8 cellular contexts compared by ENCODE assay signal in the genomic region with DNA sequence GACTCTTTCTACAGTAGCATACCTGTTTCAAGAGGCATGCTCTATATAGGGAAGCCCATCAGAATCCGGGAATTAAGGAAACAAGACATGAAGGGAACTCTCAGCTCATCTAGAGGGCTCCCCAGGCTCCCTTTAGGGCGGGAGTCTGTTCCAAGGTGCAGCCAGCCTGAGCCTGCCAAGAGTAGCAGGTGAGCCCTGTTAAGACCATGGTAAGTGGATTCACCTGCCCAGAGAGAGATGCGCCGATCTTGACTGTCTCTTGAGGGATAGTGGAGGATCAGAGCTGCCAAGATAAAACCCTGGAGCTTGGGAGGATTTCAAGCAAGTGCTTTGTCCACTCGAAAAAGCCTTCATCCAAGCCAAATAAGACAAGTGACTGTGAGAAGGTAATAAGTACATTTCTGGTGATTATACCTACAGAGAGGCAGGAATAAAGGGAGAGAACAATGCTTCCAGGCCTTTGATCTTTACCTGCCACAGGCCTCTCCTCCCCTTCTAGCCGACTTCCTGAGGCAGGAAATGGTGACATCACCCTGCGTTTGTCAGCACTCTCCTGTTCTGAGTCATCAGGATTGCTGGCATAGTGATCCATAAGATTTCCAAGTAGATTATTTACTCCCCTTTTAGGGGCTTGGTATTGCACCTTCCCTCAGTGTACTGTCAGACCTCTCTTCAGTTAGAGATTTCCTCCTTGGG. TPM values are rescaled to one million over a fixed set of nuclear protein-coding genes. Genes with fewer than 3 reads are reported as not detected.
A peak's percentile ranks its signal among the peaks of the same experiment; 100 is the strongest.
DNase-seq lines count a peak whose midpoint lies in the region; ATAC-seq, FAIRE-seq and TF ChIP-seq lines count a peak whose summit lies in the region.

No MANE protein-coding gene starts in this region.

- no peak overlapping the region for H3K4me3 ChIP-seq in coronary artery

- H3K4me1 Mint-ChIP-seq in stimulated activated naive CD8-positive, alpha-beta T cell treated with anti-CD3 and anti-CD28 coated beads, Interleukin-15, amount 100 ng/mL, for 72 hours = peaks cover 10% of the 10 kb centered on the region

- no peak for TF ChIP-seq POLR2A in H54 (IDR thresholded peaks at IDR 0.05; ENCODE audit: low read depth, low read length)

- H3K27me3 Mint-ChIP-seq in stimulated activated naive CD8-positive, alpha-beta T cell treated with anti-CD3 and anti-CD28 coated beads, Interleukin-15, amount 100 ng/mL, for 72 hours = no peaks in the 10 kb centered on the region

- peak; percentile 100 for FAIRE-seq in H54 (lab: Jason Lieb, UNC)

- DNase-seq in AG20443 (ENCODE audit: low spot score) = peak; percentile 68
- DNase-seq in H54 (ENCODE audit: insufficient read length, low spot score) = peak; percentile 66
- peak; percentile 79 for DNase-seq in NCI-H510A treated with DMSO at 0.1 percent for 48 hours (lab: John Stamatoyannopoulos, UW)
- DNase-seq in stimulated activated naive CD8-positive, alpha-beta T cell treated with anti-CD3 and anti-CD28 coated beads, Interleukin-15, amount 100 ng/mL, for 72 hours = no peak
- no peak for DNase-seq in coronary artery (ENCODE audit: low spot score)

- H3K4me3 Mint-ChIP-seq in stimulated activated naive CD8-positive, alpha-beta T cell treated with anti-CD3 and anti-CD28 coated beads, Interleukin-15, amount 100 ng/mL, for 72 hours = no peak overlapping the region

- no peak overlapping the region for H3K27ac ChIP-seq in coronary artery

- no peak for TF ChIP-seq CTCF in coronary artery (IDR thresholded peaks at IDR 0.05)

- peaks cover 0 to 10% of the 10 kb centered on the region in 2 donors for H3K9me3 Mint-ChIP-seq in stimulated activated naive CD8-positive, alpha-beta T cell treated with anti-CD3 and anti-CD28 coated beads, Interleukin-15, amount 100 ng/mL, for 72 hours

- peak overlapping the region; percentile 52 to 71 for H3K27ac Mint-ChIP-seq in stimulated activated naive CD8-positive, alpha-beta T cell treated with anti-CD3 and anti-CD28 coated beads, Interleukin-15, amount 100 ng/mL, for 72 hours

- ATAC-seq in esophagus mucosa = peak; percentile 94
- no peak for ATAC-seq in stimulated activated naive CD8-positive, alpha-beta T cell treated with anti-CD3 and anti-CD28 coated beads, Interleukin-15, amount 100 ng/mL, for 72 hours
- no peak for ATAC-seq in GM19324 (IDR thresholded peaks at IDR 0.05; ENCODE audit: low FRiP score, unreplicated experiment)
- ATAC-seq in HG03097 (IDR thresholded peaks at IDR 0.05; ENCODE audit: low FRiP score, unreplicated experiment) = no peak

RNA-seq across cellular contexts. Expression of a gene that starts 31.5 kb away (rescaled TPM):
- total RNA-seq in esophagus mucosa = 302 TPM

Comparison
In these comparisons a context has a peak if more than half of its experiments do, and no peak if none do; other contexts are left out.
1. DNase-seq: peak in AG20443 (single experiment), H54 (single experiment) and NCI-H510A treated with DMSO at 0.1 percent for 48 hours (single experiment); none in stimulated activated naive CD8-positive, alpha-beta T cell treated with anti-CD3 and anti-CD28 coated beads, Interleukin-15, amount 100 ng/mL, for 72 hours (0 of 2) and coronary artery (single experiment).